ENCODE assay signal across 25 cellular contexts in genomic region chr7:531777-532176, GRCh38. TPM values are rescaled to one million over a fixed set of nuclear protein-coding genes. Genes with fewer than 3 reads are reported as not detected.
A peak's percentile ranks its signal among the peaks of the same experiment; 100 is the strongest.
DNase-seq lines count a peak whose midpoint lies in the region; ATAC-seq and TF ChIP-seq lines count a peak whose summit lies in the region.
"Had no signal": no experiment of that assay in that cellular context is flagged by ENCODE, and none has a peak within 500 bp of the region (broad histone marks: within the 10 kb centered on the region; RNA-seq: fewer than 3 reads in every experiment).

No MANE protein-coding gene starts in this region.

- no peak overlapping the region for H3K4me3 ChIP-seq in CD8-positive, alpha-beta T cell (ENCODE audit: low read depth, low read length)
- H3K4me3 ChIP-seq: HAP-1, SJSA1, smooth muscle cell, stomach, tibial nerve had no signal

- H3K27ac Mint-ChIP-seq in CD8-positive, alpha-beta T cell: no peak overlapping the region
- H3K27ac Mint-ChIP-seq in activated T-helper 17 cell treated with anti-CD3 and anti-CD28 coated beads, Interleukin-2, amount 50 U/mL, for 72 hours: no peak overlapping the region
- no peak overlapping the region for H3K27ac Mint-ChIP-seq in natural killer cell treated with Interleukin-12 subunit alpha and Interleukin-12 subunit beta and Interleukin-15 and Interleukin-18, amount 100 ng/mL, for 72 hours

- CTCF ChIA-PET in CD8-positive, alpha-beta T cell (lab: Charles Lee): no interaction called here

- peaks cover 2% of the 10 kb centered on the region for H3K4me1 Mint-ChIP-seq in CD8-positive, alpha-beta T cell (ENCODE audit: low read depth)
- no peaks in the 10 kb centered on the region for H3K4me1 Mint-ChIP-seq in activated T-helper 17 cell treated with anti-CD3 and anti-CD28 coated beads, Interleukin-2, amount 50 U/mL, for 72 hours
- H3K4me1 Mint-ChIP-seq in natural killer cell treated with Interleukin-12 subunit alpha and Interleukin-12 subunit beta and Interleukin-15 and Interleukin-18, amount 100 ng/mL, for 72 hours (ENCODE audit: low read depth in 2 of 2): peaks cover 0 to 2% of the 10 kb centered on the region in 2 donors

- H3K9me3 Mint-ChIP-seq in CD8-positive, alpha-beta T cell: no peaks in the 10 kb centered on the region
- no peaks in the 10 kb centered on the region for H3K9me3 Mint-ChIP-seq in activated T-helper 17 cell treated with anti-CD3 and anti-CD28 coated beads, Interleukin-2, amount 50 U/mL, for 72 hours
- H3K9me3 Mint-ChIP-seq in natural killer cell treated with Interleukin-12 subunit alpha and Interleukin-12 subunit beta and Interleukin-15 and Interleukin-18, amount 100 ng/mL, for 72 hours: no peaks in the 10 kb centered on the region

- H3K27ac ChIP-seq in CD8-positive, alpha-beta T cell (ENCODE audit: low read depth, low read length): no peak overlapping the region
- H3K27ac ChIP-seq: 22Rv1, SJSA1, stomach, tibial nerve had no signal

- H3K36me3 Mint-ChIP-seq in CD8-positive, alpha-beta T cell: no peaks in the 10 kb centered on the region
- no peaks in the 10 kb centered on the region for H3K36me3 Mint-ChIP-seq in activated T-helper 17 cell treated with anti-CD3 and anti-CD28 coated beads, Interleukin-2, amount 50 U/mL, for 72 hours (ENCODE audit: low read depth)
- H3K36me3 Mint-ChIP-seq in natural killer cell treated with Interleukin-12 subunit alpha and Interleukin-12 subunit beta and Interleukin-15 and Interleukin-18, amount 100 ng/mL, for 72 hours: no peaks in the 10 kb centered on the region

- H3K27me3 Mint-ChIP-seq in CD8-positive, alpha-beta T cell (ENCODE audit: low read depth): no peaks in the 10 kb centered on the region
- H3K27me3 Mint-ChIP-seq in activated T-helper 17 cell treated with anti-CD3 and anti-CD28 coated beads, Interleukin-2, amount 50 U/mL, for 72 hours: peaks cover 4% of the 10 kb centered on the region
- H3K27me3 Mint-ChIP-seq in natural killer cell treated with Interleukin-12 subunit alpha and Interleukin-12 subunit beta and Interleukin-15 and Interleukin-18, amount 100 ng/mL, for 72 hours: peaks cover 0 to 6% of the 10 kb centered on the region in 2 donors

- no peak for TF ChIP-seq CTCF in CD8-positive, alpha-beta T cell (IDR thresholded peaks at IDR 0.05)

- no peaks in the 10 kb centered on the region for H3K36me3 ChIP-seq in CD8-positive, alpha-beta T cell (ENCODE audit: insufficient read depth, low read length)
- H3K36me3 ChIP-seq: HAP-1, SJSA1, stomach, tibial nerve had no signal

- no peaks in the 10 kb centered on the region for H3K27me3 ChIP-seq in CD8-positive, alpha-beta T cell (ENCODE audit: insufficient read depth, low read length)

- intact Hi-C loops in CD8-positive, alpha-beta T cell (cut with DNase I, micrococcal nuclease): no loop called here

- no peak overlapping the region for H3K4me3 Mint-ChIP-seq in CD8-positive, alpha-beta T cell
- no peak overlapping the region for H3K4me3 Mint-ChIP-seq in activated T-helper 17 cell treated with anti-CD3 and anti-CD28 coated beads, Interleukin-2, amount 50 U/mL, for 72 hours
- H3K4me3 Mint-ChIP-seq in natural killer cell treated with Interleukin-12 subunit alpha and Interleukin-12 subunit beta and Interleukin-15 and Interleukin-18, amount 100 ng/mL, for 72 hours: no peak overlapping the region

- ATAC-seq in CD8-positive, alpha-beta T cell: peak; percentile 44
- ATAC-seq in activated T-helper 17 cell treated with anti-CD3 and anti-CD28 coated beads, Interleukin-2, amount 50 U/mL, for 72 hours (replicated peaks): peak; percentile 68
- peak; percentile 15 to 46 for ATAC-seq in natural killer cell treated with Interleukin-12 subunit alpha and Interleukin-12 subunit beta and Interleukin-15 and Interleukin-18, amount 100 ng/mL, for 72 hours
- no peak for ATAC-seq in GM19035 (IDR thresholded peaks at IDR 0.05; ENCODE audit: unreplicated experiment)
- ATAC-seq in HG02642 (IDR thresholded peaks at IDR 0.05; ENCODE audit: poor library complexity, unreplicated experiment): no peak

- H3K4me1 ChIP-seq in CD8-positive, alpha-beta T cell (ENCODE audit: insufficient read depth, low read length): no peaks in the 10 kb centered on the region
- H3K4me1 ChIP-seq: HAP-1, SJSA1, tibial nerve had no signal

- POLR2A ChIA-PET in CD8-positive, alpha-beta T cell (lab: Charles Lee): no interaction called here

- H3K9me3 ChIP-seq in CD8-positive, alpha-beta T cell (ENCODE audit: low read length): no peaks in the 10 kb centered on the region
- H3K9me3 ChIP-seq: HAP-1 had no signal

- peak; percentile 13 for DNase-seq in NCI-H146 (lab: John Stamatoyannopoulos, UW)
- DNase-seq in NCI-H146 treated with DMSO at 0.1 percent for 48 hours (lab: John Stamatoyannopoulos, UW; ENCODE audit: unreplicated experiment): no peak
- peak in 1 of 7 experiments; percentile 20 for DNase-seq in CD8-positive, alpha-beta T cell
- DNase-seq in natural killer cell treated with Interleukin-12 subunit alpha and Interleukin-12 subunit beta and Interleukin-15 and Interleukin-18, amount 100 ng/mL, for 72 hours (ENCODE audit: low spot score): no peak
- no peak for DNase-seq in ecto neural progenitor cell (ENCODE audit: low spot score)
- DNase-seq: activated CD4-positive, alpha-beta T cell treated with anti-CD3 and anti-CD28 coated beads for 1 hour; cerebellar nuclear complex; erythroblast; foreskin fibroblast; GF-D8; NCI-H1105; NCI-H2029 treated with DMSO at 0.1 percent for 48 hours; NCI-H2227 treated with DMSO at 0.1 percent for 48 hours; NCI-H69; retina; stomach; T-helper 1 cell had no signal

RNA-seq across cellular contexts. Expression of gene PDGFA, which starts 12.1 kb away (rescaled TPM):
- 1 to 10 TPM; 2.1 to 2.3 TPM for total RNA-seq in CD8-positive, alpha-beta T cell
- 10 to 100 TPM; 11.9 to 28.1 TPM for total RNA-seq in activated T-helper 17 cell treated with anti-CD3 and anti-CD28 coated beads, Interleukin-2, amount 50 U/mL, for 72 hours
- 1 to 10 TPM; 1.3 to 5.0 TPM for total RNA-seq in natural killer cell treated with Interleukin-12 subunit alpha and Interleukin-12 subunit beta and Interleukin-15 and Interleukin-18, amount 100 ng/mL, for 72 hours

Comparison
In these comparisons a context has a peak if more than half of its experiments do, and no peak if none do; other contexts are left out.
1. ATAC-seq: peak in CD8-positive, alpha-beta T cell (single experiment), activated T-helper 17 cell treated with anti-CD3 and anti-CD28 coated beads, Interleukin-2, amount 50 U/mL, for 72 hours (single experiment) and natural killer cell treated with Interleukin-12 subunit alpha and Interleukin-12 subunit beta and Interleukin-15 and Interleukin-18, amount 100 ng/mL, for 72 hours (2 of 2); none in GM19035 (single experiment) and HG02642 (single experiment).